8 cellular contexts compared by ENCODE assay signal in the genomic region with DNA sequence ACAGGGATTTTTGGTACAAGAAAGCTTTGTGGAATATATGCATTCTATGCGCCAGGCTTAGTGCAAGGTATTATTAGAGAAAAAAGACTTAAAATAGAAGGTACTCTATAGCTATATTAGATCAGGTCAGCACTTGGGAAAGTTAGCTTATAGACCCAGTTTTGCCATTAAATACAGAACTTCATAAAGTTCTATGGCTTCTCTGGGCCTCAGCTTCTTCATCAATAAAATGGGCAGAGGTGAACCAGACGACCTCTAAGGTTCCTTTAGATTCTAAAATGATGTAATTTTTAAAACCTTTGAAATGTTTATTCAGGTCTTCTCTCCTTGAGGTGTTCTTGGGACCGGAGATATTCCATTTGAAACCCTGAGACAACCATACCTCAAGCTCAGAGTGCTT.
"Had no signal": no experiment of that assay in that cellular context is flagged by ENCODE, and none has a peak within 500 bp of the region (broad histone marks: within the 10 kb centered on the region; RNA-seq: fewer than 3 reads in every experiment).

No MANE protein-coding gene starts in this region.

- DNase-seq: H9, HCEC 1CT, KG1 had no signal

- H3K4me2 ChIP-seq: GM23338 had no signal

- H3K36me3 Mint-ChIP-seq: IgD-negative memory B cell had no signal

- H3K9me3 Mint-ChIP-seq: GM23338, H9, IgD-negative memory B cell had no signal

- FAIRE-seq: H1, H54, HTR-8/SVneo had no signal

- H2AFZ ChIP-seq: GM23338 had no signal

- H3K27me3 Mint-ChIP-seq: IgD-negative memory B cell had no signal

- H3K27ac Mint-ChIP-seq: GM23338, H9 had no signal

- H3K4me3 ChIP-seq: GM23338 had no signal

- H3K4me1 Mint-ChIP-seq: GM23338, H9 had no signal

- ATAC-seq: GM23338 had no signal

- H3K4me3 Mint-ChIP-seq: GM23338, H9, IgD-negative memory B cell had no signal
